Comparison of ENCODE assay signal across 8 cellular contexts in the genomic region with DNA sequence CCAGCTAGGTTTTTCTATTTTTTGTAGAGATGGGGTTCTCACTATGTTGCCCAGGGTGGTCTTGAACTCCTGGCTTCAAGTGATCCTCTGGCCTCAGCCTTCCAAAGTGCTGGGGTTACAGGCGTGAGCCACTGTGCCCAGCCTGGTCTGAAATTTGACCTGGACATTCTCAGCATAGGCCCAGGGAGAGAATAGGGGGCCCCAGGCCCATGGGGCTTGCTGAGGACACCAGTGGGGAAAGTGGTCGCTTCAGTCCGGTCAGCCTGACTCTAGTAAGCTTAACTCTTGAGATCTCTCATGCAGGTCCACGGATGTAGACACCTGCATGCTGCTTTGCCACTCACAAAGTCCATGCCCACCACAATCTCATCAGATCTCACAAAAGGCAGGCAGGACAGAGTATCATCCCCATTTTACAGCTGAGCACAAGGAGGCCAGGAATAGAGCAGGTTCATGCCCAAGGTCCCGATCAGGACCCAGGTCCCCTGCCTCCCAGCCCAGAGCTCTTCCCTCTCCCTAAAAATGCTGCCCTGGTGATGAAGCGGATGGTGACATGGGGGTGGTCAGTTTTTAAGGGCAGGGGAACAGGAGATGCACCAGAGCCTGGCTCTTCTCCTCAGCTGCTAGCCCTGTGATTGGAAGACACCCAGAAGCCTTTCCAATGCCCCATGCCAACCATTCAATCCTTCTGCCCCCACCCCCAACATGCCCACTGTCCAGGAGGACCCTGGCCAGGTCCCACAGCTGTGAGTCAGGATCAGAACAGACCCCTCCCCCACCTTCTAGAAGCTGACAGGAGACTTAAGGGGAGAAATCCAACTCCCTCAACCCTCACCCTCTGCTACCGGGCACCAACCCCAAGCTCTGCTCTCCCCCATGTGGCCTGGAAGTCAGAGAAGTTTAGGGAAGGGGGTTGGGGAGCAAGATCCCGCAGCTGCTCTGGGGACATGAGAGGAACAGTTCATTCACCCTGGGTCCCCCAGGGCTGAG.
DNase-seq lines count a peak whose midpoint lies in the region; TF ChIP-seq lines count a peak whose summit lies in the region.

No MANE protein-coding gene starts in this region.

- no peak overlapping the region for H2AFZ ChIP-seq in MM.1S (ENCODE audit: low read length)

- H3K9me3 ChIP-seq in SK-N-MC (ENCODE audit: low read depth, low read length) (no peaks in the 10 kb centered on the region), MM.1S (replicated peaks; ENCODE audit: insufficient read depth, low read length) (no peaks in the 10 kb centered on the region)

- no peaks in the 10 kb centered on the region for H3F3A ChIP-seq in MM.1S (ENCODE audit: insufficient read depth, low read length)

- no peaks in the 10 kb centered on the region for H4K20me1 ChIP-seq in MM.1S (ENCODE audit: insufficient read depth, low read length)

- H3K4me1 ChIP-seq in rectal smooth muscle tissue (ENCODE audit: control insufficient read depth, insufficient read depth, low read length) = peaks cover 44% of the 10 kb centered on the region
- H3K4me1 ChIP-seq in MM.1S (ENCODE audit: low read length) = 0 out of 2 replicates have a peak, but pooled peaks cover 4% of the 10 kb centered on the region

- no peaks in the 10 kb centered on the region for H3K79me2 ChIP-seq in MM.1S (ENCODE audit: low read length)

- H3K9ac ChIP-seq in SK-N-MC (ENCODE audit: insufficient read length) = peak overlapping the region; percentile 91
- H3K9ac ChIP-seq in rectal smooth muscle tissue (ENCODE audit: low read length) = peak overlapping the region; percentile 50
- H3K9ac ChIP-seq in MM.1S (ENCODE audit: low read length) = no peak overlapping the region

- H3K27ac ChIP-seq in SK-N-MC (peak overlapping the region; percentile 44; the same call in 1 of the 2 replicates), rectal smooth muscle tissue (ENCODE audit: low read depth, low read length) (peak overlapping the region; percentile 90), MM.1S (ENCODE audit: low read length) (no peak overlapping the region)

- H3K27me3 ChIP-seq in rectal smooth muscle tissue (ENCODE audit: control insufficient read depth, insufficient read depth, low read length) (peaks cover 4% of the 10 kb centered on the region), MM.1S (replicated peaks; ENCODE audit: insufficient read depth, low read length) (peaks cover 14% of the 10 kb centered on the region)

- no peaks in the 10 kb centered on the region for H3K9me2 ChIP-seq in MM.1S (replicated peaks; ENCODE audit: insufficient read depth, low read length)

- H3K4me3 ChIP-seq in SK-N-MC (peak overlapping the region; percentile 96), fibroblast of pulmonary artery (replicated peaks; ENCODE audit: low read depth, low read length) (peak overlapping the region; percentile 90), rectal smooth muscle tissue (ENCODE audit: low read length) (peak overlapping the region; percentile 66), MM.1S (ENCODE audit: low read length) (no peak overlapping the region)

- TF ChIP-seq CTCF in fibroblast of pulmonary artery (IDR thresholded peaks at IDR 0.05; ENCODE audit: low read length, missing control alignments) (no peak), MM.1S (IDR thresholded peaks at IDR 0.05; ENCODE audit: low read length) (no peak)

- no peak overlapping the region for H3K4me2 ChIP-seq in MM.1S (ENCODE audit: low read depth, low read length)

- H3K36me3 ChIP-seq in SK-N-MC (ENCODE audit: insufficient read depth, low read length) (peaks cover 8% of the 10 kb centered on the region), rectal smooth muscle tissue (ENCODE audit: control insufficient read depth, insufficient read depth, low read length) (peaks cover under 1% of the 10 kb centered on the region), MM.1S (replicated peaks; ENCODE audit: insufficient read depth, low read length) (no peaks in the 10 kb centered on the region)

- DNase-seq in GM03348 (ENCODE audit: low spot score) (peak; percentile 44), SK-N-MC (ENCODE audit: low read depth, low spot score) (no peak), fibroblast of pulmonary artery (ENCODE audit: low read depth) (no peak), SW 1271 (lab: John Stamatoyannopoulos, UW) (no peak), HPDE6-E6E7 (ENCODE audit: extremely low spot score) (no peak), MM.1S (no peak), KG1 (lab: John Stamatoyannopoulos, UW) (no peak)
